ENCODE assay signal across 10 cellular contexts in the genomic region with DNA sequence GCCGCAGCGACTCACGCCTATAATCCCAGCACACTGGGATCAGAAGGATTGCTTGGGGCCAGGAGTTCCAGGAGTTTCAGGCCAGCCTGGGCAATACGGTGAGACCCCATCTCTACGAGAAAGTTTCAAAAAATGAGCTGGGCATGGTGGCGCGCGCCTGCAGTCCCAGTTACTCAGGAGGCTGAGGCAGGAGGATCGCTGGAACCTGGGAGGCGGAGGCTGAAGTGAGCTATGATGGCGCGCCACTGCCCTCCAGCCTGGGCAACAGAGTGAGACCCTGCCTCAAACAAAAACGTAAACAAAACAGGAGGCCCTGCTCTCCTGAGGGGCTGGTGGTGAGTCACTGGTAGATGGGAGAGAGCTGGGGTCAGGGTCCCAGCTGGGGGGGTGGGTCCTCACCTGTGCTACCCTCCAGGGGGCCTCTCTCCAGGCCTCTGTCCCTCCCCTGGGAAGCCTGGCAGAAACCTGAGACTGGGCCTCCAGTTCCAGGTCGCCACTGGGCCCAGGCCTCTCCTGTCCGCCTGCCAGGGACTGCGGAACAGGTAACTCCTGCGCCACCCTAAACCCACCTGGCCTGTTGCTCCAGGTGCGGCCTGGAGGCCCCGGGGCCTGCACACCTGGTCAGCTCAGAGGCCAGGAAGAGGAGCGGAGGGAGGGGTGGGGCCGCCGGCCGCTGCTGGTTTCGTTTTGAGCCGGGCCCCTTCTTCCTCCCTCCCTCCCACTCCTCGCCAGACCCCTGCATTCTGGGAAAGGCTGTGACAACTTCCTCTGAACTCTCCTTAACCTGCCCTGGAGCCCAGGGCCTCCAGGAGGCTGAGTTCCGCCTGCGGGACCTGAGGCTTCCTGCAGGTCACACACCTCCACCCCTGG. TPM values are rescaled to one million over a fixed set of nuclear protein-coding genes. Genes with fewer than 3 reads are reported as not detected.
DNase-seq lines count a peak whose midpoint lies in the region; ATAC-seq and TF ChIP-seq lines count a peak whose summit lies in the region.
"Had no signal": no experiment of that assay in that cellular context is flagged by ENCODE, and none has a peak within 500 bp of the region (broad histone marks: within the 10 kb centered on the region; RNA-seq: fewer than 3 reads in every experiment).

No MANE protein-coding gene starts in this region.

- H3K27ac Mint-ChIP-seq in chondrocyte (ENCODE audit: unreplicated experiment) = no peak overlapping the region

- no peaks in the 10 kb centered on the region for H3K9me3 Mint-ChIP-seq in chondrocyte (ENCODE audit: low read depth)

- H3K27ac ChIP-seq in duodenal mucosa (ENCODE audit: low read depth, low read length) (peak overlapping the region; percentile 42), psoas muscle (no peak overlapping the region)
- H3K27ac ChIP-seq: KMS-11 had no signal

- H3K9ac ChIP-seq in duodenal mucosa (ENCODE audit: low read depth in 1 of 2, low read length in 2 of 2) = peak overlapping the region; percentile 39 to 43
- H3K9ac ChIP-seq: KMS-11 had no signal

- no peaks in the 10 kb centered on the region for H3K27me3 Mint-ChIP-seq in chondrocyte (ENCODE audit: low read depth)

- H3K36me3 Mint-ChIP-seq in chondrocyte (ENCODE audit: low read depth) = peaks cover 1% of the 10 kb centered on the region

- no peaks in the 10 kb centered on the region for H3K36me3 ChIP-seq in duodenal mucosa (ENCODE audit: control insufficient read depth in 1 of 2, insufficient read depth in 2 of 2, low read length in 2 of 2)
- peaks cover 0 to under 1% of the 10 kb centered on the region in 2 donors for H3K36me3 ChIP-seq in psoas muscle (ENCODE audit: insufficient read depth in 1 of 2, low read depth in 1 of 2)

- peaks cover 3% of the 10 kb centered on the region for H3K4me1 Mint-ChIP-seq in chondrocyte (ENCODE audit: low read depth)

- ATAC-seq in psoas muscle = peak in 2 of 4 donors; percentile 7 to 13

- H3K4me1 ChIP-seq in duodenal mucosa (ENCODE audit: control insufficient read depth in 1 of 2, insufficient read depth in 2 of 2, low read length in 2 of 2) (peaks cover 16 to 36% of the 10 kb centered on the region in 2 donors), psoas muscle (no peaks in the 10 kb centered on the region)

- no peaks in the 10 kb centered on the region for H3K9me3 ChIP-seq in duodenal mucosa (ENCODE audit: control insufficient read depth in 1 of 2, low read length in 2 of 2)
- no peaks in the 10 kb centered on the region for H3K9me3 ChIP-seq in psoas muscle

- DNase-seq in DMS53 treated with DMSO at 0.1 percent for 48 hours (lab: John Stamatoyannopoulos, UW; ENCODE audit: unreplicated experiment) (peak; percentile 47), LNCaP clone FGC (ENCODE audit: low read depth) (peak; percentile 49), psoas muscle (peak; percentile 21 to 56), GOT3 (lab: John Stamatoyannopoulos, UW) (no peak), chondrocyte (ENCODE audit: low spot score) (no peak), cerebellar nuclear complex (lab: John Stamatoyannopoulos, UW) (no peak), medulla oblongata (ENCODE audit: extremely low spot score) (no peak)

- H3K27me3 ChIP-seq in duodenal mucosa (ENCODE audit: control insufficient read depth in 1 of 2, insufficient read depth in 2 of 2, low read length in 2 of 2) (no peaks in the 10 kb centered on the region), psoas muscle (ENCODE audit: insufficient read depth in 3 of 3, low read length in 2 of 3) (no peaks in the 10 kb centered on the region)

- intact Hi-C loops in psoas muscle (cut with DNase I) = no loop called here

- WGBS in psoas muscle, 3 donors = 59 to 70% (median 63%) methylated on average over 27 to 28 of the region's 28 CpGs

- H3K4me3 ChIP-seq in LNCaP clone FGC (ENCODE audit: low read depth, low read length) (no peak overlapping the region), duodenal mucosa (ENCODE audit: low read depth in 1 of 2, low read length in 2 of 2) (peak overlapping the region; percentile 29 to 50), psoas muscle (peak overlapping the region; percentile 38)
- H3K4me3 ChIP-seq: smooth muscle cell had no signal

- no peak overlapping the region for H3K4me3 Mint-ChIP-seq in chondrocyte (ENCODE audit: unreplicated experiment)

- TF ChIP-seq CTCF in LNCaP clone FGC (IDR thresholded peaks at IDR 0.05; ENCODE audit: control insufficient read depth, extremely low read depth, insufficient read depth) (no peak), psoas muscle (IDR thresholded peaks at IDR 0.05) (no peak), chondrocyte (IDR thresholded peaks at IDR 0.05) (no peak)

RNA-seq across cellular contexts. Expression of a gene that starts 17.2 kb away (rescaled TPM):
- 10 to 100 TPM; 25.7 to 55.9 (median 45.7) TPM for total RNA-seq in psoas muscle
- polyA plus RNA-seq in psoas muscle = 10 to 100 TPM; 18.5 to 20.3 (median 20.0) TPM
- total RNA-seq in chondrocyte = 29.4 to 29.9 TPM (median 29.5 TPM) in 3 replicates

RNA-seq across cellular contexts. Expression of a gene that starts 40.0 kb away (rescaled TPM):
- 100 to 1,000 TPM; 136 to 192 (median 151) TPM for total RNA-seq in psoas muscle
- polyA plus RNA-seq in psoas muscle = 100 to 1,000 TPM; 189 to 290 (median 207) TPM
- total RNA-seq in chondrocyte = 131 to 168 TPM (median 158 TPM) in 3 replicates

Comparison
In these comparisons a context has a peak if more than half of its experiments do, and no peak if none do; other contexts are left out.
1. DNase-seq: peak in DMS53 treated with DMSO at 0.1 percent for 48 hours (single experiment), LNCaP clone FGC (single experiment) and psoas muscle (2 of 2); none in GOT3 (single experiment), chondrocyte (single experiment), cerebellar nuclear complex (0 of 2) and medulla oblongata (single experiment).